In genomic region chr11:93784152-93784934, GRCh38 we compare ENCODE assay signal across 8 cellular contexts. TPM values are rescaled to one million over a fixed set of nuclear protein-coding genes. Genes with fewer than 3 reads are reported as not detected.
DNase-seq lines count a peak whose midpoint lies in the region; ATAC-seq lines count a peak whose summit lies in the region.

A gene with protein sequence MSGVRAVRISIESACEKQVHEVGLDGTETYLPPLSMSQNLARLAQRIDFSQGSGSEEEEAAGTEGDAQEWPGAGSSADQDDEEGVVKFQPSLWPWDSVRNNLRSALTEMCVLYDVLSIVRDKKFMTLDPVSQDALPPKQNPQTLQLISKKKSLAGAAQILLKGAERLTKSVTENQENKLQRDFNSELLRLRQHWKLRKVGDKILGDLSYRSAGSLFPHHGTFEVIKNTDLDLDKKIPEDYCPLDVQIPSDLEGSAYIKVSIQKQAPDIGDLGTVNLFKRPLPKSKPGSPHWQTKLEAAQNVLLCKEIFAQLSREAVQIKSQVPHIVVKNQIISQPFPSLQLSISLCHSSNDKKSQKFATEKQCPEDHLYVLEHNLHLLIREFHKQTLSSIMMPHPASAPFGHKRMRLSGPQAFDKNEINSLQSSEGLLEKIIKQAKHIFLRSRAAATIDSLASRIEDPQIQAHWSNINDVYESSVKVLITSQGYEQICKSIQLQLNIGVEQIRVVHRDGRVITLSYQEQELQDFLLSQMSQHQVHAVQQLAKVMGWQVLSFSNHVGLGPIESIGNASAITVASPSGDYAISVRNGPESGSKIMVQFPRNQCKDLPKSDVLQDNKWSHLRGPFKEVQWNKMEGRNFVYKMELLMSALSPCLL (plus strand): TSS chr11:93784282. CDS start chr11:93784514, 232 bp downstream.

- DNase-seq in D341Med (ENCODE audit: low spot score) (peak; percentile 91), NT2/D1 (ENCODE audit: low read depth, low spot score) (peak; percentile 91), mesenteric fat pad (ENCODE audit: low spot score) (peak; percentile 96)
- peak; percentile 74 for DNase-seq in activated CD8-positive, alpha-beta memory T cell treated with anti-CD3 and anti-CD28 coated beads, Interleukin-2, amount 50 U/mL, for 1 hour (ENCODE audit: extremely low read depth)
- DNase-seq in stimulated activated CD8-positive, alpha-beta memory T cell treated with anti-CD3 and anti-CD28 coated beads, Interleukin-15, amount 100 ng/mL, for 24 hours (ENCODE audit: low read depth): peak; percentile 74

- H3K4me1 ChIP-seq in HUES48 (ENCODE audit: control insufficient read depth, insufficient read depth, low read length): peaks cover 9% of the 10 kb centered on the region; the same call in 1 of the 2 replicates
- no peaks in the 10 kb centered on the region for H3K4me1 ChIP-seq in NT2/D1 (ENCODE audit: insufficient read depth, insufficient read length)

- H3K27me3 ChIP-seq in HUES48 (ENCODE audit: control insufficient read depth, insufficient read depth, low read length): no peaks in the 10 kb centered on the region
- no peaks in the 10 kb centered on the region for H3K27me3 ChIP-seq in NT2/D1 (ENCODE audit: insufficient read depth, insufficient read length)

- H3K36me3 ChIP-seq in HUES48 (ENCODE audit: control insufficient read depth, insufficient read depth, low read length) (peaks cover 33% of the 10 kb centered on the region), NT2/D1 (ENCODE audit: insufficient read depth, insufficient read length, low read length) (peaks cover 12% of the 10 kb centered on the region)

- in situ Hi-C loops in endometrial microvascular endothelial cells (cut with HindIII; ENCODE audit: inconsistent ontology term, low pct_unique_long_range_greater_than_20kb, low sequenced_read_pairs): no loop called here

- no peaks in the 10 kb centered on the region for H3K9me3 ChIP-seq in HUES48 (ENCODE audit: control insufficient read depth, insufficient read depth, low read length)
- H3K9me3 ChIP-seq in NT2/D1 (ENCODE audit: insufficient read depth, low read length): no peaks in the 10 kb centered on the region

- peak within 1 kb of the TSS; percentile 98 for H3K9ac ChIP-seq in HUES48 (ENCODE audit: low read depth, low read length)
- peak within 1 kb of the TSS; percentile 93 for H3K9ac ChIP-seq in NT2/D1 (ENCODE audit: insufficient read length, low read depth)

- H3K4me3 ChIP-seq in HUES48 (ENCODE audit: low read depth, low read length) (peak within 1 kb of the TSS; percentile 97), NT2/D1 (ENCODE audit: insufficient read length, low read depth) (peak within 1 kb of the TSS; percentile 94)

- peak within 1 kb of the TSS; percentile 99 for H3K27ac ChIP-seq in HUES48 (ENCODE audit: low read depth, low read length)

- peak; percentile 96 for ATAC-seq in GM21390 (IDR thresholded peaks at IDR 0.05; ENCODE audit: unreplicated experiment)

RNA-seq across cellular contexts. Expression of the gene that starts here (rescaled TPM):
- total RNA-seq in endometrial microvascular endothelial cells (ENCODE audit: inconsistent ontology term) (30.4 TPM), mesenteric fat pad (24.7 TPM)

Comparison
In these comparisons a context has a peak if more than half of its experiments do, and no peak if none do; other contexts are left out.
1. Peak in every context shown above with its lines: DNase-seq, ATAC-seq, H3K4me3 ChIP-seq and H3K27ac ChIP-seq.